In genomic region chr15:62649793-62650420, GRCh38 we compare ENCODE assay signal across 8 cellular contexts.
A peak's percentile ranks its signal among the peaks of the same experiment; 100 is the strongest.
DNase-seq lines count a peak whose midpoint lies in the region; ATAC-seq and TF ChIP-seq lines count a peak whose summit lies in the region.

No MANE protein-coding gene starts in this region.

- no peak for TF ChIP-seq EP300 in transverse colon (IDR thresholded peaks at IDR 0.05; ENCODE audit: low read depth)

- TF ChIP-seq CTCF in transverse colon (IDR thresholded peaks at IDR 0.05), result no peak

- H3K4me1 ChIP-seq in transverse colon, result peaks cover 0 to 11% (median 2%) of the 10 kb centered on the region in 4 donors

- no peak overlapping the region for H3K4me3 ChIP-seq in transverse colon

- intact Hi-C loops in transverse colon (cut with DNase I; ENCODE audit: low total_unique reads), result no loop called here

- H3K9me3 ChIP-seq in transverse colon, result no peaks in the 10 kb centered on the region

- H3K27me3 ChIP-seq in transverse colon, result no peaks in the 10 kb centered on the region

- peak; percentile 92 for ATAC-seq in GM19463 (IDR thresholded peaks at IDR 0.05; ENCODE audit: unreplicated experiment)

- no peak for TF ChIP-seq POLR2A in transverse colon (IDR thresholded peaks at IDR 0.05)

- H3K27ac ChIP-seq in transverse colon, result no peak overlapping the region

- H3K36me3 ChIP-seq in transverse colon, result peaks cover 0 to 22% (median 8%) of the 10 kb centered on the region in 4 donors

- in situ Hi-C loops in transverse colon (cut with MboI; ENCODE audit: low pct_ligation_motif_present in 1 of 4, low pct_unique_long_range_greater_than_20kb in 1 of 4, low sequenced_read_pairs in 3 of 4), result loop anchor here in 1 of 4 donors (25.0 kb wide), 1 partner anchor 263 kb away; the partner anchor contains the start of gene TLN2

- 84 to 89% methylated on average over 10 to 12 of the region's 12 CpGs for WGBS in transverse colon (ENCODE audit: low coverage in 1 of 2), 2 donors

- DNase-seq in CMK (ENCODE audit: low read depth), result peak; percentile 9
- DNase-seq in LHCN-M2 (ENCODE audit: low read depth), result peak; percentile 45
- DNase-seq in hippocampal formation (lab: John Stamatoyannopoulos, UW), result peak; percentile 22 to 30
- no peak for DNase-seq in iPS-NIHi11 (ENCODE audit: low spot score)
- DNase-seq in stimulated activated naive CD4-positive, alpha-beta T cell (lab: John Stamatoyannopoulos, UW), result no peak
- no peak for DNase-seq in transverse colon
- DNase-seq in HPDE6-E6E7 (ENCODE audit: extremely low spot score), result no peak

Comparison
In these comparisons a context has a peak if more than half of its experiments do, and no peak if none do; other contexts are left out.
1. DNase-seq: peak in CMK (single experiment), LHCN-M2 (single experiment) and hippocampal formation (2 of 2); none in iPS-NIHi11 (single experiment), stimulated activated naive CD4-positive, alpha-beta T cell (0 of 6), transverse colon (single experiment) and HPDE6-E6E7 (single experiment).